17 cellular contexts compared by ENCODE assay signal in the genomic region with DNA sequence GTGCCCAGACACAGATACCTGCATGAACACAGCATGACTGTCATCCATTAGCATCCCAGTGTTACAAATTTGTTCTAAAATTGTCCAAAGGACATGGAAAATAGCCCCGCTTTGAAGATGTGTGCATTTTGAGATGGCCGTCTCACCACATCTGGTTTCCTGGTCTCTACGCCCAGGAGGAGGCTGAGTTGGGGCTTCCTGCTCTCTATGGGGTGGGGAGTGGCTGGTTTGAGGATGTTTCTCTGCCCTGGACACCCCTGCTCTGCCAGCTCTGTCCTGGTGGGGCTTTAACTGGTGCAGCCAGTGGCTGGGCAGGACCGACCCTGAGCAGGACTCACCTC.
"Had no signal": no experiment of that assay in that cellular context is flagged by ENCODE, and none has a peak within 500 bp of the region (broad histone marks: within the 10 kb centered on the region; RNA-seq: fewer than 3 reads in every experiment).

No MANE protein-coding gene starts in this region.

- H3K27me3 ChIP-seq: dorsolateral prefrontal cortex, pancreas, stomach, uterus had no signal

- H3K27ac Mint-ChIP-seq: activated naive CD4-positive, alpha-beta T cell treated with anti-CD3 and anti-CD28 coated beads, Interleukin-2, amount 50 U/mL, for 72 hours; T-helper 17 cell had no signal

- H3K9me3 Mint-ChIP-seq: activated naive CD4-positive, alpha-beta T cell treated with anti-CD3 and anti-CD28 coated beads, Interleukin-2, amount 50 U/mL, for 72 hours; neural crest cell had no signal

- H3K27me3 Mint-ChIP-seq: T-helper 17 cell had no signal

- H3K36me3 Mint-ChIP-seq: activated naive CD4-positive, alpha-beta T cell treated with anti-CD3 and anti-CD28 coated beads, Interleukin-2, amount 50 U/mL, for 72 hours had no signal

- ATAC-seq: activated naive CD4-positive, alpha-beta T cell treated with anti-CD3 and anti-CD28 coated beads, Interleukin-2, amount 50 U/mL, for 72 hours; esophagus mucosa; pancreas had no signal

- H3K4me1 ChIP-seq: pancreas, uterus had no signal

- H3K27ac ChIP-seq: dorsolateral prefrontal cortex, pancreas, stomach, thoracic aorta, uterus had no signal

- DNase-seq: activated CD4-positive, alpha-beta T cell treated with anti-CD3 and anti-CD28 coated beads, Interleukin-2, amount 50 U/mL, for 4 hours; activated effector memory CD4-positive, alpha-beta T cell treated with Interleukin-2 at 50 U/mL for 16 hours; activated T-cell treated with anti-CD3 and anti-CD28 coated beads for 4 hours; anterior cingulate cortex; hippocampal formation; kidney glomerular epithelial cell; mesendoderm; stimulated activated CD4-positive, alpha-beta T cell treated with anti-CD3 and anti-CD28 coated beads, Interleukin-4, amount 100 ng/mL, for 1 hour; T-helper 17 cell; uterus had no signal

- H3K4me3 Mint-ChIP-seq: neural crest cell, T-helper 17 cell had no signal

- H3K36me3 ChIP-seq: pancreas, stomach, thoracic aorta, uterus had no signal

- H3K4me1 Mint-ChIP-seq: neural crest cell had no signal

- H3K4me3 ChIP-seq: dorsolateral prefrontal cortex, pancreas, stomach, thoracic aorta, uterus had no signal

- H3K9me3 ChIP-seq: pancreas, stomach, thoracic aorta, uterus had no signal
